9 cellular contexts compared by ENCODE assay signal in genomic region chr13:85864963-85865530, GRCh38.
DNase-seq lines count a peak whose midpoint lies in the region.
"Had no signal": no experiment of that assay in that cellular context is flagged by ENCODE, and none has a peak within 500 bp of the region (broad histone marks: within the 10 kb centered on the region; RNA-seq: fewer than 3 reads in every experiment).

No MANE protein-coding gene starts in this region.

- in situ Hi-C loops in ACHN (cut with HindIII; ENCODE audit: low pct_ligation_motif_present, low pct_unique_long_range_greater_than_20kb, low sequenced_read_pairs): no loop called here

- H3K27ac Mint-ChIP-seq in activated T-helper 2 cell treated with anti-CD3 and anti-CD28 coated beads, Interferon-gamma antibody, Interleukin-2, Interleukin-4, amounts not matched to agents 10 μg/mL and 5 μg/mL and 100 μg/mL, durations not matched to agents 14 hours and 24 hours and 36 hours: no peak overlapping the region

- peak; percentile 40 for DNase-seq in ACHN
- DNase-seq in H4 (ENCODE audit: low spot score): peak; percentile 10
- DNase-seq in RPMI7951 (ENCODE audit: low read depth): peak; percentile 1
- peak; percentile 16 for DNase-seq in globus pallidus (ENCODE audit: low spot score)
- DNase-seq in GM19238 (ENCODE audit: insufficient read length, low spot score): no peak
- no peak for DNase-seq in T-helper 1 cell
- DNase-seq in activated T-helper 2 cell treated with anti-CD3 and anti-CD28 coated beads, Interferon-gamma antibody, Interleukin-2, Interleukin-4, amounts not matched to agents 10 μg/mL and 5 μg/mL and 100 μg/mL, durations not matched to agents 14 hours and 24 hours and 36 hours (ENCODE audit: low spot score): no peak
- no peak for DNase-seq in NCI-H446 (lab: John Stamatoyannopoulos, UW)
- DNase-seq: DMS79 treated with DMSO at 0.1 percent for 48 hours had no signal

- no peaks in the 10 kb centered on the region for H3K36me3 Mint-ChIP-seq in activated T-helper 2 cell treated with anti-CD3 and anti-CD28 coated beads, Interferon-gamma antibody, Interleukin-2, Interleukin-4, amounts not matched to agents 10 μg/mL and 5 μg/mL and 100 μg/mL, durations not matched to agents 14 hours and 24 hours and 36 hours (ENCODE audit: low read depth)

- no peaks in the 10 kb centered on the region for H3K4me1 Mint-ChIP-seq in activated T-helper 2 cell treated with anti-CD3 and anti-CD28 coated beads, Interferon-gamma antibody, Interleukin-2, Interleukin-4, amounts not matched to agents 10 μg/mL and 5 μg/mL and 100 μg/mL, durations not matched to agents 14 hours and 24 hours and 36 hours (ENCODE audit: low read depth)

- intact Hi-C loops in activated T-helper 2 cell treated with anti-CD3 and anti-CD28 coated beads, Interferon-gamma antibody, Interleukin-2, Interleukin-4, amounts not matched to agents 10 μg/mL and 5 μg/mL and 100 μg/mL, durations not matched to agents 14 hours and 24 hours and 36 hours (cut with micrococcal nuclease): no loop called here

- no peak overlapping the region for H3K4me3 Mint-ChIP-seq in activated T-helper 2 cell treated with anti-CD3 and anti-CD28 coated beads, Interferon-gamma antibody, Interleukin-2, Interleukin-4, amounts not matched to agents 10 μg/mL and 5 μg/mL and 100 μg/mL, durations not matched to agents 14 hours and 24 hours and 36 hours (ENCODE audit: low read depth)

- H3K27me3 Mint-ChIP-seq in activated T-helper 2 cell treated with anti-CD3 and anti-CD28 coated beads, Interferon-gamma antibody, Interleukin-2, Interleukin-4, amounts not matched to agents 10 μg/mL and 5 μg/mL and 100 μg/mL, durations not matched to agents 14 hours and 24 hours and 36 hours (ENCODE audit: low read depth): no peaks in the 10 kb centered on the region

- peaks cover 11% of the 10 kb centered on the region for H3K9me3 Mint-ChIP-seq in activated T-helper 2 cell treated with anti-CD3 and anti-CD28 coated beads, Interferon-gamma antibody, Interleukin-2, Interleukin-4, amounts not matched to agents 10 μg/mL and 5 μg/mL and 100 μg/mL, durations not matched to agents 14 hours and 24 hours and 36 hours

Comparison
In these comparisons a context has a peak if more than half of its experiments do, and no peak if none do; other contexts are left out.
1. DNase-seq: peak in ACHN (single experiment), H4 (single experiment), RPMI7951 (single experiment) and globus pallidus (single experiment); none in GM19238 (single experiment), T-helper 1 cell (0 of 5), activated T-helper 2 cell treated with anti-CD3 and anti-CD28 coated beads, Interferon-gamma antibody, Interleukin-2, Interleukin-4, amounts not matched to agents 10 μg/mL and 5 μg/mL and 100 μg/mL, durations not matched to agents 14 hours and 24 hours and 36 hours (single experiment) and NCI-H446 (0 of 2).